8 cellular contexts compared by ENCODE assay signal in the genomic region with DNA sequence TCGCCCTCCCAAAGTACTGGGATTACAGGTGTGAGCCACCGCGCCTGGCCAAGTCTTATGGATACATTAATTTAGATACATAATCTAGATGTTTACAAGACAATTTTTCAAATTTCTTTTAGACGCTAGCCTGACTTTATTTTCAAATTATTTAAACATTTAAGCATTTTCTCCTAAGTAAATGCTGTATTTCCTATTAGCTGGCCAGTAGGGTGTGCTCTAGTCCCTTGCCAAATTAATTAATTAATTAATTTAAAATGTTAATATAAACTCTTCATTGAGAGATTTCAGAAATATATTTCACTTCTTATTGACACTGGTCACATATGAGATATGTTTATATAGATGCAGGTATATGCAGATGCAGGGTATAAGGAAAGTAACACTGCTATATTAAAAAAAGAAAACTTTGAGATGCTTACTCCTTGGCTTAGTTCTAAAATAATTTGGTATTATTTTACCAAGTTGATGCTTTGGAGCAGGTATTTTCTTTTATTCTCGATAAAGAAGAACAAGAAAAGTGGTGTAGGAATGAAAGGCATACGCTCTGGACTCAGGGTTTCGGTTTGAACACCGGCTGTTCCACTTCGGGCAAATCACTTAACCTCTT. TPM values are rescaled to one million over a fixed set of nuclear protein-coding genes. Genes with fewer than 3 reads are reported as not detected.
DNase-seq lines count a peak whose midpoint lies in the region; ATAC-seq, FAIRE-seq and TF ChIP-seq lines count a peak whose summit lies in the region.

No MANE protein-coding gene starts in this region.

- H3K9ac ChIP-seq in OCI-LY1 (ENCODE audit: low read length) (no peak overlapping the region), H1 (replicated peaks in 1 of 4; ENCODE audit: extremely low read depth in 1 of 4, low read depth in 3 of 4, low read length in 3 of 4) (no peak overlapping the region)

- H2AK5ac ChIP-seq in H1 (ENCODE audit: low read depth, low read length) = no peak overlapping the region

- H4K20me1 ChIP-seq in OCI-LY1 (ENCODE audit: insufficient read depth, low read length) (no peaks in the 10 kb centered on the region), H1 (replicated peaks in 1 of 2; ENCODE audit: control insufficient read depth in 1 of 2, insufficient read depth in 2 of 2, low read length in 2 of 2) (no peaks in the 10 kb centered on the region)

- no peak for FAIRE-seq in H1 (lab: Jason Lieb, UNC)

- no peak overlapping the region for H3K14ac ChIP-seq in H1 (ENCODE audit: insufficient read length)

- H3K18ac ChIP-seq in H1 (ENCODE audit: extremely low read depth, low read length) = no peak overlapping the region

- H2BK12ac ChIP-seq in H1 (ENCODE audit: low read depth, low read length) = no peak overlapping the region

- no peak overlapping the region for H2AFZ ChIP-seq in OCI-LY1 (ENCODE audit: low read length)
- no peak overlapping the region for H2AFZ ChIP-seq in H1 (ENCODE audit: low read length)

- no peaks in the 10 kb centered on the region for H3K79me2 ChIP-seq in OCI-LY1 (ENCODE audit: insufficient read depth, low read length)
- no peaks in the 10 kb centered on the region for H3K79me2 ChIP-seq in H1 (ENCODE audit: control insufficient read depth in 1 of 2, insufficient read depth in 2 of 2, low read length in 2 of 2)

- TF ChIP-seq EP300 in H1 (IDR thresholded peaks at IDR 0.05; ENCODE audit: borderline replicate concordance in 1 of 2, low read depth in 2 of 2, low read length in 2 of 2) = no peak

- TF ChIP-seq CTCF in A673 (conservative IDR thresholded peaks at IDR 0.05; ENCODE audit: low read depth, low read length) (peak; percentile 69), OCI-LY1 (IDR thresholded peaks at IDR 0.05; ENCODE audit: low read length) (peak; percentile 52), H1 (IDR thresholded peaks at IDR 0.05; ENCODE audit: control extremely low read depth in 1 of 3, insufficient read depth in 1 of 3, low read depth in 1 of 3, low read length in 3 of 3) (peak in 2 of 3 experiments; percentile 24 to 27; a peak in 2 of 4 replicates)

- peaks cover 8% of the 10 kb centered on the region for H3K23me2 ChIP-seq in H1 (ENCODE audit: low read depth, low read length)

- CTCF ChIA-PET in A673 (lab: Charles Lee) (interaction anchor here (0.7 to 1.6 kb wide), 5 partner anchors 12 to 318 kb away, joined by 3 to 13 read pairs (median 3); no protein-coding TSS in a partner anchor), H1 (lab: Charles Lee; ENCODE audit: partially characterized antibody) (interaction anchor here (0.6 to 4.2 kb wide), 44 partner anchors 9 to 666 kb away, joined by 3 to 72 read pairs (median 4); no protein-coding TSS in a partner anchor)

- no peaks in the 10 kb centered on the region for H3K36me3 ChIP-seq in A673 (ENCODE audit: insufficient read depth, low read length, poor library complexity, severe bottlenecking)
- H3K36me3 ChIP-seq in OCI-LY1 (ENCODE audit: insufficient read depth, low read length) = no peaks in the 10 kb centered on the region
- H3K36me3 ChIP-seq in H1 (ENCODE audit: control insufficient read depth in 2 of 4, insufficient read depth in 4 of 4, low read length in 3 of 4) = no peaks in the 10 kb centered on the region

- H3K56ac ChIP-seq in H1 (replicated peaks; ENCODE audit: insufficient read length, low read depth, low read length) = no peak overlapping the region

- H4K8ac ChIP-seq in H1 (ENCODE audit: extremely low read depth, insufficient read depth, low read length) = no peak overlapping the region

- peak in 1 of 2 experiments; percentile 66; a peak in 3 of 4 replicates for TF ChIP-seq RAD21 in H1 (IDR thresholded peaks at IDR 0.05 in 1 of 2, conservative IDR thresholded peaks at IDR 0.05 in 1 of 2; ENCODE audit: low read depth in 2 of 2, low read length in 2 of 2)

- H3K4me1 ChIP-seq in A673 (ENCODE audit: insufficient read depth, low read length, poor library complexity, severe bottlenecking) (peaks cover 24% of the 10 kb centered on the region), OCI-LY1 (ENCODE audit: insufficient read depth, low read length, severe bottlenecking) (no peaks in the 10 kb centered on the region), H1 (replicated peaks in 1 of 4; ENCODE audit: control insufficient read depth in 3 of 4, insufficient read depth in 4 of 4, low read length in 3 of 4) (peaks cover 9 to 14% (median 12%) of the 10 kb centered on the region in 4 experiments)

- H2BK20ac ChIP-seq in H1 (ENCODE audit: low read length) = no peak overlapping the region

- WGBS in H1 (ENCODE audit: extremely low coverage in 1 of 2, insufficient coverage in 1 of 2, insufficient read length in 1 of 2, insufficient replicate concordance in 2 of 2, low coverage in 1 of 2, low lambda C conversion rate in 2 of 2, missing lambda C conversion rate in 1 of 2), 2 experiments = 83% methylated on average over 9 of the region's 9 CpGs; no CpG with 5 or more reads in 1 of the 2 experiments

- no peak for ATAC-seq in GM21786 (IDR thresholded peaks at IDR 0.05; ENCODE audit: unreplicated experiment)
- no peak for ATAC-seq in GM21515 (IDR thresholded peaks at IDR 0.05; ENCODE audit: unreplicated experiment)

- H3K4me2 ChIP-seq in OCI-LY1 (ENCODE audit: low read length) (no peak overlapping the region), H1 (ENCODE audit: insufficient read depth in 1 of 2, low read depth in 2 of 2, low read length in 2 of 2) (no peak overlapping the region)

- DNase-seq in A673 (ENCODE audit: low spot score) = peak; percentile 63
- peak; percentile 9 for DNase-seq in GF-D8 (lab: John Stamatoyannopoulos, UW)
- no peak for DNase-seq in H1 (ENCODE audit: low read depth in 1 of 2, low spot score in 2 of 2)
- DNase-seq in renal cortical epithelial cell (ENCODE audit: low read depth) = peak; percentile 59
- DNase-seq in epidermal melanocyte (ENCODE audit: insufficient read length, low spot score) = no peak

- no peak overlapping the region for H4K5ac ChIP-seq in H1 (ENCODE audit: insufficient read length, low read depth, low read length)

- H3K4me3 ChIP-seq in A673 (ENCODE audit: low read depth, low read length, poor library complexity, severe bottlenecking) (no peak overlapping the region), OCI-LY1 (ENCODE audit: low read depth, low read length, poor library complexity, severe bottlenecking) (no peak overlapping the region), H1 (ENCODE audit: extremely low read depth in 1 of 4, insufficient read depth in 2 of 4, low read depth in 3 of 4, low read length in 4 of 4) (no peak overlapping the region)

- no peaks in the 10 kb centered on the region for H3K79me1 ChIP-seq in H1 (ENCODE audit: low read depth, low read length)

- H3F3A ChIP-seq in OCI-LY1 (ENCODE audit: insufficient read depth, low read length) = no peaks in the 10 kb centered on the region

- no peaks in the 10 kb centered on the region for H3K27me3 ChIP-seq in A673 (replicated peaks; ENCODE audit: insufficient read depth, low read depth, low read length, poor library complexity)
- H3K27me3 ChIP-seq in OCI-LY1 (ENCODE audit: insufficient read depth, low read length) = no peaks in the 10 kb centered on the region
- peaks cover 0 to 8% (median 6%) of the 10 kb centered on the region in 4 experiments; a peak in 5 of 7 replicates for H3K27me3 ChIP-seq in H1 (replicated peaks in 1 of 4; ENCODE audit: control insufficient read depth in 3 of 4, extremely low read depth in 1 of 4, insufficient read depth in 3 of 4, low read length in 3 of 4)

- no TSS peak for BruUV-seq in A673 (replicated peaks; lab: Mats Ljungman, UMichigan)

- TF ChIP-seq POLR2A in H1 (IDR thresholded peaks at IDR 0.05; ENCODE audit: control extremely low read depth in 1 of 2, low read depth in 2 of 2, low read length in 2 of 2) = no peak

- H3K9me3 ChIP-seq in A673 (ENCODE audit: low read depth, low read length, poor library complexity, severe bottlenecking) (no peaks in the 10 kb centered on the region), OCI-LY1 (ENCODE audit: low read length) (no peaks in the 10 kb centered on the region), H1 (ENCODE audit: insufficient read depth in 2 of 2, low read depth in 1 of 2, low read length in 1 of 2) (no peaks in the 10 kb centered on the region)

- no peaks in the 10 kb centered on the region for H3K9me2 ChIP-seq in OCI-LY1 (ENCODE audit: low read depth, low read length)

- no peak overlapping the region for H2BK5ac ChIP-seq in H1 (ENCODE audit: low read depth, low read length)

- H2BK120ac ChIP-seq in H1 (replicated peaks; ENCODE audit: low read depth, low read length) = no peak overlapping the region

- H3K27ac ChIP-seq in A673 (ENCODE audit: low read depth, low read length, poor library complexity, severe bottlenecking) (no peak overlapping the region), OCI-LY1 (ENCODE audit: low read depth, low read length, poor library complexity, severe bottlenecking) (no peak overlapping the region), H1 (ENCODE audit: low read depth, low read length) (no peak overlapping the region)

- H2BK15ac ChIP-seq in H1 (ENCODE audit: low read length) = no peak overlapping the region

- H4K91ac ChIP-seq in H1 (replicated peaks; ENCODE audit: insufficient read length, low read length) = no peak overlapping the region

- intact Hi-C loops in A673 (cut with micrococcal nuclease; ENCODE audit: unreplicated experiment) = loop anchor here (1.0 to 2.0 kb wide), 2 partner anchors 208 to 283 kb away; no protein-coding TSS in a partner anchor

- H3K4ac ChIP-seq in H1 (replicated peaks; ENCODE audit: insufficient read length, low read depth, low read length) = no peak overlapping the region

- POLR2A ChIA-PET in A673 (lab: Charles Lee; ENCODE audit: low non-redundant PET) = no interaction called here
- POLR2A ChIA-PET in H1 (lab: Charles Lee; ENCODE audit: partially characterized antibody) = interaction anchor here (0.8 to 2.0 kb wide), 2 partner anchors 14 to 283 kb away, joined by 3 to 5 read pairs; no protein-coding TSS in a partner anchor

- no peak overlapping the region for H3K23ac ChIP-seq in H1 (ENCODE audit: insufficient read length)

TF ChIP-seq in H1, 55 proteins besides CTCF, POLR2A, EP300 and RAD21 (continues in another document):
- TF ChIP-seq CREB1 (IDR thresholded peaks at IDR 0.05) (no peak), ASH2L (IDR thresholded peaks at IDR 0.05; ENCODE audit: low read length) (no peak), POU5F1 (IDR thresholded peaks at IDR 0.05; ENCODE audit: low read depth, low read length) (no peak)

RNA-seq across cellular contexts. Expression of a gene that starts 5.2 kb away (rescaled TPM):
- total RNA-seq in A673 (2021) (36.2 and 44.4 TPM in 2 replicates), renal cortical epithelial cell (38.3 and 47.8 TPM in 2 replicates)
- 46.1 TPM in 2 replicates for total RNA-seq in H1 (2021; fragmentation: NEBNext Ultra II Directional; extraction: Animal tissue kit (Norgen Biotek cat#: 25700))
- polyA plus RNA-seq in H1 (2011; rRNA removed) = 18.2 and 23.4 TPM in 2 replicates
- 20.6 TPM for polyA plus RNA-seq in H1 (2011; cell fraction: cytosol; rRNA removed)
- 12.9 TPM for polyA plus RNA-seq in H1 (2011; cell fraction: nucleus; rRNA removed)
- polyA plus RNA-seq in H1 (2012, experiment 1 of 2) = 18.2 to 29.2 TPM (median 23.7 TPM) in 4 replicates
- polyA plus RNA-seq in H1 (2012, experiment 2 of 2) = 6.5 TPM
- 43.2 TPM for polyA plus RNA-seq in H1 (2013, experiment 1 of 2)
- 43.3 TPM for polyA plus RNA-seq in H1 (2013, experiment 2 of 2)
- polyA minus RNA-seq in H1 (2011; rRNA and poly(A)+ RNA removed) = 17.3 and 18.7 TPM in 2 replicates
- polyA minus RNA-seq in H1 (2011; cell fraction: cytosol; rRNA and poly(A)+ RNA removed) = 9.9 TPM
- polyA minus RNA-seq in H1 (2011; cell fraction: nucleus; rRNA and poly(A)+ RNA removed) = 16.3 TPM

Comparison
In these comparisons a context has a peak if more than half of its experiments do, and no peak if none do; other contexts are left out.
1. DNase-seq: peak in A673 (single experiment), GF-D8 (single experiment) and renal cortical epithelial cell (single experiment); none in H1 (0 of 2) and epidermal melanocyte (single experiment).
2. Peak in every context shown above with its lines, with median percentiles within 50 percentile points of each other: CTCF ChIP-seq.